Comparison of ENCODE assay signal across 10 cellular contexts in genomic region chr19:29806098-29806866, GRCh38. TPM values are rescaled to one million over a fixed set of nuclear protein-coding genes. Genes with fewer than 3 reads are reported as not detected.
DNase-seq lines count a peak whose midpoint lies in the region; ATAC-seq, FAIRE-seq and TF ChIP-seq lines count a peak whose summit lies in the region.
"Had no signal": no experiment of that assay in that cellular context is flagged by ENCODE, and none has a peak within 500 bp of the region (broad histone marks: within the 10 kb centered on the region; RNA-seq: fewer than 3 reads in every experiment).

No MANE protein-coding gene starts in this region.

- H4K5ac ChIP-seq in H1 (ENCODE audit: insufficient read length, low read depth, low read length): no peak overlapping the region

- H3K14ac ChIP-seq in H1 (ENCODE audit: insufficient read length): no peak overlapping the region

- no peak for TF ChIP-seq CTCF in H1 (IDR thresholded peaks at IDR 0.05; ENCODE audit: control extremely low read depth in 1 of 3, insufficient read depth in 1 of 3, low read depth in 1 of 3, low read length in 3 of 3)
- no peak for TF ChIP-seq CTCF in lower lobe of right lung (IDR thresholded peaks at IDR 0.05)

- 0 out of 2 replicates have a peak overlapping the region, but pooled peaks have one; percentile 32 for H2BK5ac ChIP-seq in H1 (ENCODE audit: low read depth, low read length)

- POLR2A ChIA-PET in H1 (lab: Charles Lee; ENCODE audit: partially characterized antibody): interaction anchor here (0.9 to 1.1 kb wide), 2 partner anchors 13 to 76 kb away, joined by 3 read pairs; no protein-coding TSS in a partner anchor

- no peak overlapping the region for H3K4me2 ChIP-seq in H1 (ENCODE audit: insufficient read depth in 1 of 2, low read depth in 2 of 2, low read length in 2 of 2)

- H4K20me1 ChIP-seq in H1 (replicated peaks in 1 of 2; ENCODE audit: control insufficient read depth in 1 of 2, insufficient read depth in 2 of 2, low read length in 2 of 2): no peaks in the 10 kb centered on the region

- no peak overlapping the region for H3K23ac ChIP-seq in H1 (ENCODE audit: insufficient read length)

- DNase-seq in Daoy (ENCODE audit: low read depth) (peak; percentile 32), NCI-H2196 treated with DMSO at 0.1 percent for 48 hours (lab: John Stamatoyannopoulos, UW; ENCODE audit: unreplicated experiment) (peak; percentile 17), H1 (ENCODE audit: low read depth in 1 of 2, low spot score in 2 of 2) (peak in 1 of 2 experiments; percentile 56), lower lobe of right lung (peak; percentile 42), 8988T (no peak), RPMI8226 (no peak)
- no peak for DNase-seq in activated CD8-positive, alpha-beta memory T cell treated with anti-CD3 and anti-CD28 coated beads for 24 hours
- DNase-seq: cortex of kidney, KG1 had no signal

- no peak overlapping the region for H3K27ac ChIP-seq in H1 (ENCODE audit: low read depth, low read length)
- H3K27ac ChIP-seq in lower lobe of right lung: no peak overlapping the region

- H3K9me3 ChIP-seq in H1 (ENCODE audit: insufficient read depth in 2 of 2, low read depth in 1 of 2, low read length in 1 of 2): no peaks in the 10 kb centered on the region
- no peaks in the 10 kb centered on the region for H3K9me3 ChIP-seq in lower lobe of right lung

- H2AK5ac ChIP-seq in H1 (ENCODE audit: low read depth, low read length): no peak overlapping the region

- H2AFZ ChIP-seq in H1 (ENCODE audit: low read length): 0 out of 2 replicates have a peak overlapping the region, but pooled peaks have one; percentile 48

- H3K18ac ChIP-seq in H1 (ENCODE audit: extremely low read depth, low read length): peak overlapping the region; percentile 11; the same call in 1 of the 2 replicates

- H2BK120ac ChIP-seq in H1 (replicated peaks; ENCODE audit: low read depth, low read length): no peak overlapping the region

- H3K4me3 ChIP-seq in H1 (ENCODE audit: extremely low read depth in 1 of 4, insufficient read depth in 2 of 4, low read depth in 3 of 4, low read length in 4 of 4) (no peak overlapping the region), lower lobe of right lung (no peak overlapping the region)

- no peak overlapping the region for H3K4ac ChIP-seq in H1 (replicated peaks; ENCODE audit: insufficient read length, low read depth, low read length)

- no peak overlapping the region for H3K56ac ChIP-seq in H1 (replicated peaks; ENCODE audit: insufficient read length, low read depth, low read length)

- WGBS in H1 (ENCODE audit: extremely low coverage in 1 of 2, insufficient coverage in 1 of 2, insufficient read length in 1 of 2, insufficient replicate concordance in 2 of 2, low coverage in 1 of 2, low lambda C conversion rate in 2 of 2, missing lambda C conversion rate in 1 of 2), 2 experiments: 92% methylated on average over 9 of the region's 10 CpGs; no CpG with 5 or more reads in 1 of the 2 experiments

- H2BK20ac ChIP-seq in H1 (ENCODE audit: low read length): no peak overlapping the region

- no peak for ATAC-seq in lower lobe of right lung
- no peak for ATAC-seq in HG03097 (IDR thresholded peaks at IDR 0.05; ENCODE audit: low FRiP score, unreplicated experiment)

- H2BK12ac ChIP-seq in H1 (ENCODE audit: low read depth, low read length): no peak overlapping the region

- H2BK15ac ChIP-seq in H1 (ENCODE audit: low read length): 0 out of 2 replicates have a peak overlapping the region, but pooled peaks have one; percentile 67

- no peaks in the 10 kb centered on the region for H3K27me3 ChIP-seq in H1 (replicated peaks in 1 of 4; ENCODE audit: control insufficient read depth in 3 of 4, extremely low read depth in 1 of 4, insufficient read depth in 3 of 4, low read length in 3 of 4)
- no peaks in the 10 kb centered on the region for H3K27me3 ChIP-seq in lower lobe of right lung (ENCODE audit: low read depth)

- TF ChIP-seq RAD21 in H1 (IDR thresholded peaks at IDR 0.05 in 1 of 2, conservative IDR thresholded peaks at IDR 0.05 in 1 of 2; ENCODE audit: low read depth in 2 of 2, low read length in 2 of 2): no peak

- H3K23me2 ChIP-seq in H1 (ENCODE audit: low read depth, low read length): no peaks in the 10 kb centered on the region

- no peaks in the 10 kb centered on the region for H3K36me3 ChIP-seq in H1 (ENCODE audit: control insufficient read depth in 2 of 4, insufficient read depth in 4 of 4, low read length in 3 of 4)
- no peaks in the 10 kb centered on the region for H3K36me3 ChIP-seq in lower lobe of right lung

- H3K4me1 ChIP-seq in H1 (replicated peaks in 1 of 4; ENCODE audit: control insufficient read depth in 3 of 4, insufficient read depth in 4 of 4, low read length in 3 of 4): peaks cover 0 to 4% (median 2%) of the 10 kb centered on the region in 4 experiments; a peak in 2 of 7 replicates
- no peaks in the 10 kb centered on the region for H3K4me1 ChIP-seq in lower lobe of right lung

- TF ChIP-seq EP300 in H1 (IDR thresholded peaks at IDR 0.05; ENCODE audit: borderline replicate concordance in 1 of 2, low read depth in 2 of 2, low read length in 2 of 2): no peak

- no peaks in the 10 kb centered on the region for H3K79me1 ChIP-seq in H1 (ENCODE audit: low read depth, low read length)

- no peak for FAIRE-seq in H1 (lab: Jason Lieb, UNC)

- CTCF ChIA-PET in H1 (lab: Charles Lee; ENCODE audit: partially characterized antibody): interaction anchor here (0.8 to 2.2 kb wide), 3 partner anchors 21 to 52 kb away, joined by 3 to 11 read pairs (median 5); no protein-coding TSS in a partner anchor

- no peaks in the 10 kb centered on the region for H3K79me2 ChIP-seq in H1 (ENCODE audit: control insufficient read depth in 1 of 2, insufficient read depth in 2 of 2, low read length in 2 of 2)

- TF ChIP-seq POLR2A in H1 (IDR thresholded peaks at IDR 0.05; ENCODE audit: control extremely low read depth in 1 of 2, low read depth in 2 of 2, low read length in 2 of 2): no peak

- intact Hi-C loops in lower lobe of right lung (cut with DNase I): no loop called here

- H4K91ac ChIP-seq in H1 (replicated peaks; ENCODE audit: insufficient read length, low read length): no peak overlapping the region

- no peak overlapping the region for H4K8ac ChIP-seq in H1 (ENCODE audit: extremely low read depth, insufficient read depth, low read length)

- no peak overlapping the region for H3K9ac ChIP-seq in H1 (replicated peaks in 1 of 4; ENCODE audit: extremely low read depth in 1 of 4, low read depth in 3 of 4, low read length in 3 of 4)

TF ChIP-seq in H1, 55 proteins besides CTCF, POLR2A, EP300 and RAD21 (continues in another document):
- no peak for TF ChIP-seq TEAD4 (IDR thresholded peaks at IDR 0.05; ENCODE audit: low read depth, low read length)
- no peak for TF ChIP-seq PHF8 (conservative IDR thresholded peaks at IDR 0.05; ENCODE audit: low read depth, low read length)
- TF ChIP-seq TAF1 (IDR thresholded peaks at IDR 0.05; ENCODE audit: low read depth, low read length): no peak
- TF ChIP-seq CTBP2 (IDR thresholded peaks at IDR 0.05; ENCODE audit: borderline replicate concordance, insufficient read depth, insufficient read length, low read length): no peak
- TF ChIP-seq CHD1 (IDR thresholded peaks at IDR 0.05; ENCODE audit: low read depth, low read length): no peak
- no peak for TF ChIP-seq BRCA1 (IDR thresholded peaks at IDR 0.05; ENCODE audit: low read depth, low read length)
- TF ChIP-seq, protein P1, sequence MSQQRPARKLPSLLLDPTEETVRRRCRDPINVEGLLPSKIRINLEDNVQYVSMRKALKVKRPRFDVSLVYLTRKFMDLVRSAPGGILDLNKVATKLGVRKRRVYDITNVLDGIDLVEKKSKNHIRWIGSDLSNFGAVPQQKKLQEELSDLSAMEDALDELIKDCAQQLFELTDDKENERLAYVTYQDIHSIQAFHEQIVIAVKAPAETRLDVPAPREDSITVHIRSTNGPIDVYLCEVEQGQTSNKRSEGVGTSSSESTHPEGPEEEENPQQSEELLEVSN (IDR thresholded peaks at IDR 0.05): peak; percentile 39; the same call in 1 of the 2 replicates
- no peak for TF ChIP-seq NANOG (IDR thresholded peaks at IDR 0.05; ENCODE audit: insufficient read depth, low read depth, low read length, poor library complexity, severe bottlenecking)
- no peak for TF ChIP-seq EZH2 (IDR thresholded peaks at IDR 0.05; ENCODE audit: low read depth, low read length, severe bottlenecking)
- TF ChIP-seq YY1 (IDR thresholded peaks at IDR 0.05; ENCODE audit: low read depth, low read length): peak; percentile 68; the same call in 1 of the 2 replicates
- TF ChIP-seq, protein P2, sequence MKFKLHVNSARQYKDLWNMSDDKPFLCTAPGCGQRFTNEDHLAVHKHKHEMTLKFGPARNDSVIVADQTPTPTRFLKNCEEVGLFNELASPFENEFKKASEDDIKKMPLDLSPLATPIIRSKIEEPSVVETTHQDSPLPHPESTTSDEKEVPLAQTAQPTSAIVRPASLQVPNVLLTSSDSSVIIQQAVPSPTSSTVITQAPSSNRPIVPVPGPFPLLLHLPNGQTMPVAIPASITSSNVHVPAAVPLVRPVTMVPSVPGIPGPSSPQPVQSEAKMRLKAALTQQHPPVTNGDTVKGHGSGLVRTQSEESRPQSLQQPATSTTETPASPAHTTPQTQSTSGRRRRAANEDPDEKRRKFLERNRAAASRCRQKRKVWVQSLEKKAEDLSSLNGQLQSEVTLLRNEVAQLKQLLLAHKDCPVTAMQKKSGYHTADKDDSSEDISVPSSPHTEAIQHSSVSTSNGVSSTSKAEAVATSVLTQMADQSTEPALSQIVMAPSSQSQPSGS (IDR thresholded peaks at IDR 0.05; ENCODE audit: low read length): no peak
- TF ChIP-seq RNF2 (IDR thresholded peaks at IDR 0.05; ENCODE audit: borderline replicate concordance, low read depth, low read length, missing control alignments, poor library complexity, severe bottlenecking): no peak
- no peak for TF ChIP-seq CBX8 (IDR thresholded peaks at IDR 0.05; ENCODE audit: borderline replicate concordance, low read depth, low read length)
- no peak for TF ChIP-seq SP2 (IDR thresholded peaks at IDR 0.05; ENCODE audit: low read length)
- TF ChIP-seq SAP30 (IDR thresholded peaks at IDR 0.05; ENCODE audit: insufficient read depth, insufficient replicate concordance, low read length): no peak

RNA-seq across cellular contexts. Expression of gene CCNE1, which starts 5.5 kb away (rescaled TPM):
- total RNA-seq in Daoy (2014; rRNA removed; shearing (Covaris generic)): 16.4 and 24.6 TPM in 2 replicates
- total RNA-seq in H1 (2021; fragmentation: NEBNext Ultra II Directional; extraction: Animal tissue kit (Norgen Biotek cat#: 25700)): 41.2 and 43.2 TPM in 2 replicates
- 31.8 and 44.6 TPM in 2 replicates for polyA plus RNA-seq in H1 (2011; rRNA removed)
- 40.3 TPM for polyA plus RNA-seq in H1 (2011; cell fraction: cytosol; rRNA removed)
- polyA plus RNA-seq in H1 (2011; cell fraction: nucleus; rRNA removed): 26.6 TPM
- 43.1 to 49.6 TPM (median 44.6 TPM) in 4 replicates for polyA plus RNA-seq in H1 (2012, experiment 1 of 2)
- polyA plus RNA-seq in H1 (2012, experiment 2 of 2): 34.6 TPM
- polyA plus RNA-seq in H1 (2013, experiment 1 of 2): 35.1 TPM
- 37.0 TPM for polyA plus RNA-seq in H1 (2013, experiment 2 of 2)
- polyA minus RNA-seq in H1 (2011; rRNA and poly(A)+ RNA removed): 16.9 and 20.4 TPM in 2 replicates
- polyA minus RNA-seq in H1 (2011; cell fraction: cytosol; rRNA and poly(A)+ RNA removed): 12.8 TPM
- 13.8 TPM for polyA minus RNA-seq in H1 (2011; cell fraction: nucleus; rRNA and poly(A)+ RNA removed)
- 1.0 TPM for total RNA-seq in lower lobe of right lung

Comparison
In these comparisons a context has a peak if more than half of its experiments do, and no peak if none do; other contexts are left out.
1. DNase-seq: peak in Daoy (single experiment), NCI-H2196 treated with DMSO at 0.1 percent for 48 hours (single experiment) and lower lobe of right lung (single experiment); none in 8988T (single experiment), activated CD8-positive, alpha-beta memory T cell treated with anti-CD3 and anti-CD28 coated beads for 24 hours (single experiment) and RPMI8226 (single experiment).